In the genomic region with DNA sequence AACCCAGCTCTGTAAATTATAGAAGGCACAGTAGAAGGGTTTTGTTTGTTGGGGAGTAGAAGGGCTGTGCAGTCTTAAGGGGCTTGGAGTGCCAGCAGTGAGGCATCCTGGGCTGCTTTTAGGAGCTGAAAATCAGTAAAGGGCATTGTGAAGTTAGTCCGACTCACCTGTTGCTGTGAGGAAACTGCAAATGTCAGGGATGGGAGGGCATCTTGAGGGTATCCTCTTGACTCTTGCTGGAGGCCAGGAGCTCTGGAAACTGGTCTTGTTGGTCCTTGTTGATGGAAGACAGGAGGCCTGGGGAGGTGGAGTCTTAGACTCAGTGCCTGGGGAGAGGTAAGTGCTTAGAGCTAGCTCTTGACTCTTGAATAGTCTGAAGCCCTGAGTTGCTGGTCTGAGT, we compare ENCODE assay signal across 10 cellular contexts.
"Had no signal": no experiment of that assay in that cellular context is flagged by ENCODE, and none has a peak within 500 bp of the region (broad histone marks: within the 10 kb centered on the region; RNA-seq: fewer than 3 reads in every experiment).

No MANE protein-coding gene starts in this region.

- FAIRE-seq: H1 had no signal

- H3K4me3 ChIP-seq: GM23248, GM23338, HAP-1 had no signal

- H3K9me3 Mint-ChIP-seq: GM23338, H9, HFFc6 had no signal

- H3K4me3 Mint-ChIP-seq: GM23338, H9, HFFc6 had no signal

- H3K27ac Mint-ChIP-seq: GM23338, H9, HFFc6 had no signal

- ATAC-seq: GM23338, HCT116 had no signal

- DNase-seq: GM23248, GOT3, H7, H9, HCEC 1CT, HFFc6 had no signal

- H3K4me1 ChIP-seq: HAP-1 had no signal

- H3K27ac ChIP-seq: GM23248 had no signal

- H3K9me3 ChIP-seq: HAP-1 had no signal

- H3K4me1 Mint-ChIP-seq: GM23338, H9 had no signal
